Comparison of ENCODE assay signal across 8 cellular contexts in the genomic region with DNA sequence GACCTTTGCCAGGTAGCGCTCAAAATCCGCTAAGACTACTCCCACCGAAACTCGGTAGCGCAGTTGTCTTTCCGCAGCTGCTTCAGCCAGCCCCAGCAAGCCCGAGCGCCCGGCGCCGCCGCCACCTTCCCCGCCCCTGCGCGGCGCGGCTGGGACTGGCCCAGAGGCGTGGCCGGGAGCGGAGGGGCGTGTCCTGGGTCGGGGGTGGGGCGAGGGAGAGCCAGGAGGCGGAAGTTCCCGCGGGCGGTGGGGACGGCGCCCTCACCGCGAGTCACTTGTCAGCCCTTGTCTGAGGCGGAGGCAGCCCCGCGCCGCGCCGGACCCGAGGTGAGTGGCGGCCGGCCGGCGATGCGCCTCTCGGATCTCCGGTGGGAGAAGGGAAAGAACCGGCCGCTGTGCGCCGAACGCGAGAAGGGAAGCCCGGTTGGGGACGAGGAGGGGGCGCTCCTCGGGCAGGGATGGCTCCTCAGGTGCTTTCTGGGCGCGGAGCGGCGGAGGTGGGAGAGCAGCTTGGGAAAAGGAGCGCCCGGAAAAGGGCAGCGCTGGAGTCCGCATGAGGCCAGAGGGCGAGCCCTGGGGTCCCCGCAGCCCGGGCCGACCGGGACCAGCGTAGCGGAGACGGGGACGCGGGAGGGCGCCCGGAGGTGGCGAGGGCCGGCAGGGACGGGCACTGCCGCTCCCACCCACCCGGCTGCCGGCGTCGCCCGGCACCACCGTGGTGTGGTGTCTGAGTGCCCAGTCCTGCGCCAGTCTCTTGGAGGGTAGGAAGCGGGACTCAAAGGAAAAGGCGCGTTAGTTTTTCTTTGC. TPM values are rescaled to one million over a fixed set of nuclear protein-coding genes. Genes with fewer than 3 reads are reported as not detected.
DNase-seq lines count a peak whose midpoint lies in the region; ATAC-seq and TF ChIP-seq lines count a peak whose summit lies in the region.

Gene PDLIM5 (plus strand): TSS at position 274 of the 807 bp plus-strand sequence. CDS start 3,347 bp downstream, outside the sequence.

- ATAC-seq in GM19328 (IDR thresholded peaks at IDR 0.05; ENCODE audit: unreplicated experiment) (peak; percentile 91), HG03469 (IDR thresholded peaks at IDR 0.05; ENCODE audit: unreplicated experiment) (peak; percentile 87), lower lobe of right lung (peak; percentile 98 to 99)

- peak within 1 kb of the TSS; percentile 83 to 95 (median 92) for H3K27ac Mint-ChIP-seq in CD14-positive monocyte
- peak within 1 kb of the TSS; percentile 42 for H3K27ac Mint-ChIP-seq in activated CD4-positive, alpha-beta memory T cell treated with anti-CD3 and anti-CD28 coated beads, Interleukin-2, amount 10 ng/mL, durations not matched to agents 7 days and 5 days

- no peaks in the 10 kb centered on the region for H3K9me3 Mint-ChIP-seq in CD14-positive monocyte
- H3K9me3 Mint-ChIP-seq in activated CD4-positive, alpha-beta memory T cell treated with anti-CD3 and anti-CD28 coated beads, Interleukin-2, amount 10 ng/mL, durations not matched to agents 7 days and 5 days = no peaks in the 10 kb centered on the region

- peaks cover 13 to 14% of the 10 kb centered on the region in 2 donors for H3K36me3 Mint-ChIP-seq in CD14-positive monocyte
- peaks cover 2% of the 10 kb centered on the region for H3K36me3 Mint-ChIP-seq in activated CD4-positive, alpha-beta memory T cell treated with anti-CD3 and anti-CD28 coated beads, Interleukin-2, amount 10 ng/mL, durations not matched to agents 7 days and 5 days (ENCODE audit: low read depth)

- H3K4me1 ChIP-seq in duodenal mucosa (ENCODE audit: control insufficient read depth in 1 of 2, insufficient read depth in 2 of 2, low read length in 2 of 2) (peaks cover 12 to 31% of the 10 kb centered on the region in 2 donors), lower lobe of right lung (peaks cover 38% of the 10 kb centered on the region)

- H3K27ac ChIP-seq in duodenal mucosa (ENCODE audit: low read depth, low read length) = peak within 1 kb of the TSS; percentile 95
- H3K27ac ChIP-seq in lower lobe of right lung = peak within 1 kb of the TSS; percentile 96

- H3K4me3 ChIP-seq in duodenal mucosa (ENCODE audit: low read depth in 1 of 2, low read length in 2 of 2) (peak within 1 kb of the TSS; percentile 78 to 87), lower lobe of right lung (peak within 1 kb of the TSS; percentile 98)

- CTCF ChIA-PET in activated CD4-positive, alpha-beta memory T cell treated with anti-CD3 and anti-CD28 coated beads, Interleukin-2, amount 10 ng/mL, durations not matched to agents 7 days and 5 days (lab: Charles Lee) = interaction anchor here (0.8 to 1.1 kb wide), 2 partner anchors 13 to 23 kb away, joined by 3 read pairs; no protein-coding TSS in a partner anchor

- intact Hi-C loops in CD14-positive monocyte (cut with micrococcal nuclease) (no loop called here), lower lobe of right lung (cut with DNase I) (no loop called here)

- no peak for TF ChIP-seq CTCF in CD14-positive monocyte (IDR thresholded peaks at IDR 0.05)
- TF ChIP-seq CTCF in lower lobe of right lung (IDR thresholded peaks at IDR 0.05) = no peak

- POLR2A ChIA-PET in activated CD4-positive, alpha-beta memory T cell treated with anti-CD3 and anti-CD28 coated beads, Interleukin-2, amount 10 ng/mL, durations not matched to agents 7 days and 5 days (lab: Charles Lee) = interaction anchor here (1.0 to 1.2 kb wide), 3 partner anchors 9 to 244 kb away, joined by 4 to 7 read pairs (median 6); partner anchors contain the start of gene SMARCAD1

- H3K4me1 Mint-ChIP-seq in CD14-positive monocyte = peaks cover 35% of the 10 kb centered on the region
- peaks cover 19% of the 10 kb centered on the region for H3K4me1 Mint-ChIP-seq in activated CD4-positive, alpha-beta memory T cell treated with anti-CD3 and anti-CD28 coated beads, Interleukin-2, amount 10 ng/mL, durations not matched to agents 7 days and 5 days

- peak; percentile 89 for DNase-seq in CD14-positive monocyte (ENCODE audit: low spot score)
- DNase-seq in NCI-H748 treated with DMSO at 0.1 percent for 48 hours (lab: John Stamatoyannopoulos, UW) = peak; percentile 55
- DNase-seq in activated CD4-positive, alpha-beta memory T cell treated with anti-CD3 and anti-CD28 coated beads, Interleukin-2, amount 10 ng/mL, durations not matched to agents 7 days and 5 days = peak; percentile 91
- peak; percentile 93 for DNase-seq in lower lobe of right lung
- peak; percentile 78 to 82 (median 81) for DNase-seq in stimulated activated CD4-positive, alpha-beta T cell treated with anti-CD3 and anti-CD28 coated beads, TNF-alpha, amount 100 ng/mL, for 24 hours (ENCODE audit: low read depth in 3 of 3)

- peaks cover 0 to 16% (median 3%) of the 10 kb centered on the region in 3 donors for H3K27me3 Mint-ChIP-seq in CD14-positive monocyte (ENCODE audit: low read depth in 3 of 3)
- peaks cover 19% of the 10 kb centered on the region for H3K27me3 Mint-ChIP-seq in activated CD4-positive, alpha-beta memory T cell treated with anti-CD3 and anti-CD28 coated beads, Interleukin-2, amount 10 ng/mL, durations not matched to agents 7 days and 5 days

- peak within 1 kb of the TSS; percentile 74 to 95 for H3K9ac ChIP-seq in duodenal mucosa (ENCODE audit: low read depth in 1 of 2, low read length in 2 of 2)

- no peaks in the 10 kb centered on the region for H3K9me3 ChIP-seq in duodenal mucosa (ENCODE audit: control insufficient read depth in 1 of 2, low read length in 2 of 2)
- no peaks in the 10 kb centered on the region for H3K9me3 ChIP-seq in lower lobe of right lung

- peaks cover 4% of the 10 kb centered on the region in 2 donors for H3K36me3 ChIP-seq in duodenal mucosa (ENCODE audit: control insufficient read depth in 1 of 2, insufficient read depth in 2 of 2, low read length in 2 of 2)
- H3K36me3 ChIP-seq in lower lobe of right lung = no peaks in the 10 kb centered on the region

- H3K27me3 ChIP-seq in duodenal mucosa (ENCODE audit: control insufficient read depth in 1 of 2, insufficient read depth in 2 of 2, low read length in 2 of 2) (no peaks in the 10 kb centered on the region), lower lobe of right lung (ENCODE audit: low read depth) (no peaks in the 10 kb centered on the region)

- peak within 1 kb of the TSS; percentile 94 to 97 for H3K4me3 Mint-ChIP-seq in CD14-positive monocyte
- H3K4me3 Mint-ChIP-seq in activated CD4-positive, alpha-beta memory T cell treated with anti-CD3 and anti-CD28 coated beads, Interleukin-2, amount 10 ng/mL, durations not matched to agents 7 days and 5 days = peak within 1 kb of the TSS; percentile 75

RNA-seq across cellular contexts. Expression of gene PDLIM5, which starts in this region (rescaled TPM):
- polyA plus RNA-seq in CD14-positive monocyte = 100 to 1,000 TPM in 1 of 2 donors, 10 to 100 TPM in 1; 80.9 to 105 TPM
- total RNA-seq in activated CD4-positive, alpha-beta memory T cell treated with anti-CD3 and anti-CD28 coated beads, Interleukin-2, amount 10 ng/mL, durations not matched to agents 7 days and 5 days = 10 to 100 TPM; 24.0 to 24.9 TPM
- total RNA-seq in lower lobe of right lung = 75.8 TPM

Comparison
In these comparisons a context has a peak if more than half of its experiments do, and no peak if none do; other contexts are left out.
1. Peak in every context shown above with its lines: DNase-seq, ATAC-seq, H3K4me3 ChIP-seq and H3K27ac ChIP-seq.